ENCODE assay signal across 1 cellular context in genomic region chr10:133277993-133278576, GRCh38.
A peak's percentile ranks its signal among the peaks of the same experiment; 100 is the strongest.
TF ChIP-seq lines count a peak whose summit lies in the region.

No MANE protein-coding gene starts in this region.

TF ChIP-seq in GM12878, 131 proteins besides CTCF, POLR2A, EP300 and RAD21:
- TF ChIP-seq CREM (IDR thresholded peaks at IDR 0.05; ENCODE audit: low read depth): 0 out of 2 replicates have a peak, but pooled peaks have one; percentile 1
- peak; percentile 3; the same call in 1 of the 2 replicates for TF ChIP-seq SPI1 (IDR thresholded peaks at IDR 0.05; ENCODE audit: borderline replicate concordance, insufficient read depth, low read depth, low read length)
- TF ChIP-seq BCL11A (IDR thresholded peaks at IDR 0.05; ENCODE audit: low read depth, low read length): no peak
- 0 out of 2 replicates have a peak, but pooled peaks have one; percentile 19 for TF ChIP-seq POLR2AphosphoS5 (IDR thresholded peaks at IDR 0.05; ENCODE audit: low read length)
- 0 out of 3 replicates have a peak, but pooled peaks have one; percentile 11 for TF ChIP-seq POU2F2 (IDR thresholded peaks at IDR 0.05; ENCODE audit: borderline replicate concordance, low read depth, low read length)
